23 cellular contexts compared by ENCODE assay signal in genomic region chr9:16118090-16118489, GRCh38.
DNase-seq lines count a peak whose midpoint lies in the region; ATAC-seq, FAIRE-seq and TF ChIP-seq lines count a peak whose summit lies in the region.
"Had no signal": no experiment of that assay in that cellular context is flagged by ENCODE, and none has a peak within 500 bp of the region (broad histone marks: within the 10 kb centered on the region; RNA-seq: fewer than 3 reads in every experiment).

No MANE protein-coding gene starts in this region.

- H4K20me1 ChIP-seq in IMR-90 (ENCODE audit: insufficient read depth, low read length): no peaks in the 10 kb centered on the region
- H4K20me1 ChIP-seq: BLaER1 treated with 17β-estradiol and CSF1 and Interleukin-3, amounts not matched to agents 10 nM and 100 nM had no signal

- H3K14ac ChIP-seq in IMR-90 (replicated peaks; ENCODE audit: low read depth, low read length): no peak overlapping the region
- no peak overlapping the region for H3K14ac ChIP-seq in mesenchymal stem cell (ENCODE audit: low read length in 2 of 2)

- H3K9ac ChIP-seq in IMR-90 (ENCODE audit: low read depth, low read length) (no peak overlapping the region), mesenchymal stem cell (ENCODE audit: low read length) (no peak overlapping the region)
- H3K9ac ChIP-seq: BLaER1 treated with 17β-estradiol and CSF1 and Interleukin-3, amounts not matched to agents 10 nM and 100 nM had no signal

- 0 out of 3 replicates have a peak overlapping the region, but pooled peaks have one; percentile 9 for H2BK15ac ChIP-seq in IMR-90 (ENCODE audit: low read depth, low read length)
- H2BK15ac ChIP-seq in mesenchymal stem cell (ENCODE audit: low read depth, poor library complexity, severe bottlenecking): no peak overlapping the region

- H3K18ac ChIP-seq in IMR-90 (ENCODE audit: low read depth, low read length): no peak overlapping the region
- H3K18ac ChIP-seq in mesenchymal stem cell (ENCODE audit: low read depth in 1 of 2, low read length in 2 of 2): no peak overlapping the region

- H2AK9ac ChIP-seq in IMR-90 (replicated peaks; ENCODE audit: low read depth, low read length, poor library complexity): no peak overlapping the region

- H2AK5ac ChIP-seq in IMR-90 (ENCODE audit: low read depth, low read length) (no peak overlapping the region), mesenchymal stem cell (ENCODE audit: low read length, severe bottlenecking) (peak overlapping the region; percentile 97)

- in situ Hi-C loops in IMR-90 (cut with MboI; ENCODE audit: low sequenced_read_pairs): no loop called here

- no TSS peak for BruUV-seq in IMR-90 (replicated peaks; lab: Mats Ljungman, UMichigan)

- H2BK5ac ChIP-seq in IMR-90 (ENCODE audit: low read depth, low read length, poor library complexity, severe bottlenecking) (no peak overlapping the region), mesenchymal stem cell (ENCODE audit: low read depth, low read length, poor library complexity, severe bottlenecking) (peak overlapping the region; percentile 14)

- peaks cover 0 to 2% of the 10 kb centered on the region in 2 donors for H3K9me3 Mint-ChIP-seq in stimulated activated naive CD8-positive, alpha-beta T cell treated with anti-CD3 and anti-CD28 coated beads, Interleukin-15, amount 100 ng/mL, for 72 hours
- H3K9me3 Mint-ChIP-seq: CD8-positive, alpha-beta T cell had no signal

- dilution Hi-C loops in IMR-90 (cut with HindIII; ENCODE audit: low sequenced_read_pairs, unreplicated experiment): no loop called here

- TF ChIP-seq POLR2A in IMR-90 (IDR thresholded peaks at IDR 0.05; ENCODE audit: low read depth, low read length): no peak

- H3K36me3 ChIP-seq in IMR-90 (ENCODE audit: control insufficient read depth, insufficient read depth, low read length) (no peaks in the 10 kb centered on the region), mesenchymal stem cell (ENCODE audit: control insufficient read depth in 1 of 2, insufficient read depth in 2 of 2, low read depth in 1 of 2, low read length in 2 of 2) (no peaks in the 10 kb centered on the region), pancreas (no peaks in the 10 kb centered on the region)
- H3K36me3 ChIP-seq: BLaER1 treated with 17β-estradiol and CSF1 and Interleukin-3, amounts not matched to agents 10 nM and 100 nM had no signal

- H3K4me2 ChIP-seq in IMR-90 (ENCODE audit: low read depth, low read length): no peak overlapping the region
- H3K4me2 ChIP-seq in mesenchymal stem cell (ENCODE audit: low read length, poor library complexity, severe bottlenecking): no peak overlapping the region
- H3K4me2 ChIP-seq: BLaER1 treated with 17β-estradiol and CSF1 and Interleukin-3, amounts not matched to agents 10 nM and 100 nM had no signal

- no peak overlapping the region; the same call in 1 of the 2 replicates for H3K4ac ChIP-seq in IMR-90 (ENCODE audit: low read depth, low read length)
- H3K4ac ChIP-seq in mesenchymal stem cell (ENCODE audit: low read depth in 1 of 2, low read length in 2 of 2): no peak overlapping the region

- peak overlapping the region; percentile 57; the same call in 1 of the 2 replicates for H2BK120ac ChIP-seq in IMR-90 (ENCODE audit: low read depth, low read length)
- no peak overlapping the region for H2BK120ac ChIP-seq in mesenchymal stem cell (ENCODE audit: low read depth, low read length)

- TF ChIP-seq RAD21 in IMR-90 (IDR thresholded peaks at IDR 0.05; ENCODE audit: low read length): no peak

- H3K27ac Mint-ChIP-seq in stimulated activated naive CD8-positive, alpha-beta T cell treated with anti-CD3 and anti-CD28 coated beads, Interleukin-15, amount 100 ng/mL, for 72 hours: no peak overlapping the region
- H3K27ac Mint-ChIP-seq: B cell; CD4-positive, alpha-beta T cell; CD8-positive, alpha-beta T cell had no signal

- no CpG with 5 or more reads among the region's 2 CpGs for WGBS in IMR-90 (ENCODE audit: extremely low coverage in 2 of 2, insufficient read length in 1 of 2), 2 experiments
- WGBS in mesenchymal stem cell: no CpG with 5 or more reads among the region's 2 CpGs
- 82 to 85% methylated on average over 2 of the region's 2 CpGs for WGBS in pancreas, 2 donors

- H3K9me3 ChIP-seq in IMR-90 (ENCODE audit: control insufficient read depth, insufficient read depth, low read length): no peaks in the 10 kb centered on the region
- H3K9me3 ChIP-seq in mesenchymal stem cell (ENCODE audit: control insufficient read depth, low read length): no peaks in the 10 kb centered on the region
- no peaks in the 10 kb centered on the region for H3K9me3 ChIP-seq in pancreas
- H3K9me3 ChIP-seq: Caco-2 had no signal

- H3K79me1 ChIP-seq in IMR-90 (ENCODE audit: low read depth in 1 of 2, low read length in 2 of 2) (no peaks in the 10 kb centered on the region), mesenchymal stem cell (replicated peaks; ENCODE audit: low read length, poor library complexity, severe bottlenecking) (no peaks in the 10 kb centered on the region)

- H3K27me3 ChIP-seq in IMR-90 (ENCODE audit: control insufficient read depth, insufficient read depth, low read length): no peaks in the 10 kb centered on the region
- H3K27me3 ChIP-seq in mesenchymal stem cell (ENCODE audit: control insufficient read depth in 1 of 2, insufficient read depth in 1 of 2, low read length in 2 of 2): no peaks in the 10 kb centered on the region
- H3K27me3 ChIP-seq in pancreas: no peaks in the 10 kb centered on the region
- H3K27me3 ChIP-seq: BLaER1 treated with 17β-estradiol and CSF1 and Interleukin-3, amounts not matched to agents 10 nM and 100 nM had no signal

- H3K23ac ChIP-seq in IMR-90 (ENCODE audit: low read depth, low read length) (no peak overlapping the region), mesenchymal stem cell (ENCODE audit: low read length in 2 of 2) (no peak overlapping the region)

- peak; percentile 76 for ATAC-seq in stimulated activated naive CD8-positive, alpha-beta T cell treated with anti-CD3 and anti-CD28 coated beads, Interleukin-15, amount 100 ng/mL, for 72 hours
- no peak for ATAC-seq in stimulated activated naive CD8-positive, alpha-beta T cell treated with anti-CD3 and anti-CD28 coated beads, Interleukin-15, Interleukin-2, amounts not matched to agents 100 U/mL and 50 U/mL, for 24 hours
- ATAC-seq in IMR-90 (ENCODE audit: low read depth) (no peak), pancreas (no peak)
- ATAC-seq: CD8-positive, alpha-beta T cell had no signal

- no peak overlapping the region for H3K4me3 Mint-ChIP-seq in stimulated activated naive CD8-positive, alpha-beta T cell treated with anti-CD3 and anti-CD28 coated beads, Interleukin-15, amount 100 ng/mL, for 72 hours
- H3K4me3 Mint-ChIP-seq: B cell; CD4-positive, alpha-beta T cell; CD8-positive, alpha-beta T cell had no signal

- H3K4me3 ChIP-seq in IMR-90 (ENCODE audit: insufficient read depth, low read depth, low read length) (no peak overlapping the region), mesenchymal stem cell (ENCODE audit: insufficient read depth in 1 of 2, low read depth in 1 of 2, low read length in 2 of 2) (no peak overlapping the region), pancreas (no peak overlapping the region)
- H3K4me3 ChIP-seq: BLaER1 treated with 17β-estradiol and CSF1 and Interleukin-3, amounts not matched to agents 10 nM and 100 nM had no signal

- H3K27me3 Mint-ChIP-seq in stimulated activated naive CD8-positive, alpha-beta T cell treated with anti-CD3 and anti-CD28 coated beads, Interleukin-15, amount 100 ng/mL, for 72 hours: no peaks in the 10 kb centered on the region
- H3K27me3 Mint-ChIP-seq: B cell; CD4-positive, alpha-beta T cell had no signal

- H2AFZ ChIP-seq in IMR-90 (replicated peaks; ENCODE audit: low read length, poor library complexity) (no peak overlapping the region), mesenchymal stem cell (ENCODE audit: low read depth, low read length) (no peak overlapping the region)

- H3K4me1 ChIP-seq in IMR-90 (ENCODE audit: control insufficient read depth, insufficient read depth, low read length): peaks cover 11% of the 10 kb centered on the region
- H3K4me1 ChIP-seq in mesenchymal stem cell (ENCODE audit: control insufficient read depth, insufficient read depth, low read depth, low read length): peaks cover 13% of the 10 kb centered on the region
- no peaks in the 10 kb centered on the region for H3K4me1 ChIP-seq in pancreas
- H3K4me1 ChIP-seq: BLaER1 treated with 17β-estradiol and CSF1 and Interleukin-3, amounts not matched to agents 10 nM and 100 nM; Caco-2 had no signal

- H3K27ac ChIP-seq in IMR-90 (ENCODE audit: insufficient read depth, low read length): no peak overlapping the region
- peak overlapping the region; percentile 61 for H3K27ac ChIP-seq in mesenchymal stem cell (ENCODE audit: low read length, poor library complexity, severe bottlenecking)
- no peak overlapping the region for H3K27ac ChIP-seq in pancreas
- H3K27ac ChIP-seq: BLaER1 treated with 17β-estradiol and CSF1 and Interleukin-3, amounts not matched to agents 10 nM and 100 nM; C4-2B had no signal

- no peak overlapping the region for H2BK12ac ChIP-seq in mesenchymal stem cell (ENCODE audit: low read length in 2 of 2)

- peaks cover under 1% of the 10 kb centered on the region for H3K4me1 Mint-ChIP-seq in stimulated activated naive CD8-positive, alpha-beta T cell treated with anti-CD3 and anti-CD28 coated beads, Interleukin-15, amount 100 ng/mL, for 72 hours
- H3K4me1 Mint-ChIP-seq: B cell had no signal

- no peak overlapping the region for H4K5ac ChIP-seq in IMR-90 (ENCODE audit: low read depth, low read length)

- peaks cover 9% of the 10 kb centered on the region for H3K9me1 ChIP-seq in IMR-90 (ENCODE audit: insufficient read depth, low read length)

- H4K91ac ChIP-seq in IMR-90 (ENCODE audit: insufficient read depth, low read depth, low read length) (no peak overlapping the region), mesenchymal stem cell (ENCODE audit: low read length) (no peak overlapping the region)

- no peak for DNase-seq in stimulated activated naive CD8-positive, alpha-beta T cell treated with anti-CD3 and anti-CD28 coated beads, Interleukin-15, amount 100 ng/mL, for 72 hours
- no peak for DNase-seq in stimulated activated naive CD8-positive, alpha-beta T cell treated with anti-CD3 and anti-CD28 coated beads, Interleukin-15, Interleukin-2, amounts not matched to agents 100 U/mL and 50 U/mL, for 24 hours
- DNase-seq in IMR-90 (no peak), mesenchymal stem cell (no peak), NCI-H1092 (lab: John Stamatoyannopoulos, UW) (no peak), AML-193 (lab: John Stamatoyannopoulos, UW) (no peak), pancreas (no peak)
- DNase-seq: 8988T; ACHN; Caco-2; Calu3; CD4-positive, alpha-beta T cell; CD8-positive, alpha-beta T cell; DMS79 treated with DMSO at 0.1 percent for 48 hours; GF-D8 had no signal

- H2BK20ac ChIP-seq in IMR-90 (ENCODE audit: low read depth, low read length): peak overlapping the region; percentile 61; the same call in 1 of the 2 replicates

- TF ChIP-seq CTCF in IMR-90 (conservative IDR thresholded peaks at IDR 0.05; ENCODE audit: low read depth, low read length) (no peak), pancreas (IDR thresholded peaks at IDR 0.05) (no peak)

- CTCF ChIA-PET in IMR-90 (lab: Yijun Ruan, JAX): no interaction called here

- POLR2A ChIA-PET in IMR-90 (lab: Charles Lee; ENCODE audit: unreplicated experiment): no interaction called here

- intact Hi-C loops in IMR-90 (cut with micrococcal nuclease): no loop called here
- intact Hi-C loops in pancreas (cut with DNase I): no loop called here

- H3K56ac ChIP-seq in IMR-90 (ENCODE audit: extremely low read depth, insufficient read depth, low read length): no peak overlapping the region

- H4K8ac ChIP-seq in IMR-90 (ENCODE audit: low read depth in 2 of 2, low read length in 2 of 2): no peak overlapping the region
- no peak overlapping the region for H4K8ac ChIP-seq in mesenchymal stem cell (ENCODE audit: low read length)

- FAIRE-seq in pancreas (lab: Jason Lieb, UNC): no peak
- FAIRE-seq: A204.1, D721Med, G401.6, GM12891, GM19239 had no signal
